Comparison of ENCODE assay signal across 8 cellular contexts in the genomic region with DNA sequence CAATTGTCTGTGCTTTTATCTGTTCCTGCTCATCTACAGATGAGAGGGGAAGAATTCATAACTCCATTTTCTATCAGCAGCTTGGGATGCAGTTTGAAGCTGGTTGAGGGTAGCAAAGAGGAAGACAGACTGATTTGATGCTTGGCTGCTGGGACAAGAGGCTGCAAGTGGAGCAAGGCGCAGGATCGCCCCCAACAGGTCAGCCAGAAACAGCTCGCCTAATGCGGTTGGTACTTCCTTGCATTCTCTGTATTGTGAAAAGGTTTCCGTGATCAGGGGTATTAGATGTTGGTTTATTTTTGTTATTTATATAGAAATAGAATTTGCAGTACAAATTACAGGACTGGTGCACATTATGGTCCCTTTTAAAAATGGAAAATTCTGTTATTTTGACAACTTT. TPM values are rescaled to one million over a fixed set of nuclear protein-coding genes. Genes with fewer than 3 reads are reported as not detected.
DNase-seq lines count a peak whose midpoint lies in the region; ATAC-seq and TF ChIP-seq lines count a peak whose summit lies in the region.

No MANE protein-coding gene starts in this region.

- ATAC-seq in HG03095 (IDR thresholded peaks at IDR 0.05; ENCODE audit: unreplicated experiment) = no peak

- TF ChIP-seq CTCF in mesothelial cell of epicardium (IDR thresholded peaks at IDR 0.05; ENCODE audit: unreplicated experiment) = no peak

- H3K4me3 Mint-ChIP-seq in mesothelial cell of epicardium = no peak overlapping the region

- H3K36me3 Mint-ChIP-seq in mesothelial cell of epicardium = no peaks in the 10 kb centered on the region

- no peaks in the 10 kb centered on the region for H3K4me1 Mint-ChIP-seq in mesothelial cell of epicardium

- no peak overlapping the region for H3K27ac Mint-ChIP-seq in mesothelial cell of epicardium

- DNase-seq in NCI-H1105 treated with DMSO at 0.1 percent for 48 hours (lab: John Stamatoyannopoulos, UW) (peak; percentile 21), NCI-H1105 (lab: John Stamatoyannopoulos, UW) (no peak), HT-29 (ENCODE audit: low spot score) (peak; percentile 38), SW480 (ENCODE audit: low spot score) (peak; percentile 8), kidney tubule cell (ENCODE audit: low spot score) (peak; percentile 14), mesothelial cell of epicardium (ENCODE audit: low spot score in 2 of 2, unreplicated experiment in 2 of 2) (no peak), T-helper 1 cell (no peak)

- peaks cover 32% of the 10 kb centered on the region for H3K27me3 Mint-ChIP-seq in mesothelial cell of epicardium (ENCODE audit: low read depth)

- H3K9me3 Mint-ChIP-seq in mesothelial cell of epicardium = peaks cover 14% of the 10 kb centered on the region

RNA-seq across cellular contexts. Expression of gene ZNF883, which starts 40.6 kb away (rescaled TPM):
- not detected in 2 replicates for total RNA-seq in HT-29 (2014; rRNA removed; shearing (Covaris generic))
- total RNA-seq in mesothelial cell of epicardium = 8.6 to 11.5 TPM (median 11.2 TPM) in 3 replicates

Comparison
In these comparisons a context has a peak if more than half of its experiments do, and no peak if none do; other contexts are left out.
1. DNase-seq: peak in NCI-H1105 treated with DMSO at 0.1 percent for 48 hours (single experiment), HT-29 (single experiment), SW480 (single experiment) and kidney tubule cell (single experiment); none in NCI-H1105 (single experiment), mesothelial cell of epicardium (0 of 2) and T-helper 1 cell (0 of 5).